ENCODE assay signal across 26 cellular contexts in genomic region chr7:6305330-6305729, GRCh38.
"Had no signal": no experiment of that assay in that cellular context is flagged by ENCODE, and none has a peak within 500 bp of the region (broad histone marks: within the 10 kb centered on the region; RNA-seq: fewer than 3 reads in every experiment).

No MANE protein-coding gene starts in this region.

- DNase-seq: dorsolateral prefrontal cortex; effector CD8-positive, alpha-beta T cell; endodermal cell; foreskin melanocyte; glutamatergic neuron; heart right ventricle; hippocampal formation; left cardiac atrium; left lung; naive thymus-derived CD8-positive, alpha-beta T cell; occipital lobe; ovary; psoas muscle; right cardiac atrium; stimulated activated CD4-positive, alpha-beta T cell treated with anti-CD3 and anti-CD28 coated beads, Interleukin-15, amount 100 ng/mL, for 24 hours; stimulated activated CD4-positive, alpha-beta T cell treated with anti-CD3 and anti-CD28 coated beads, Interleukin-2, amount 100 ng/mL, for 48 hours; stimulated activated naive B cell treated with anti-CD40 and anti-IgM and Interleukin-4, amounts not matched to agents 10 μg/mL and 1 μg/mL and 100 μg/mL, for 72 hours; transverse colon; upper lobe of right lung; uterus had no signal

- H3K4me1 ChIP-seq: esophagus muscularis mucosa, left lung, psoas muscle, suprapubic skin, transverse colon, upper lobe of right lung, uterus had no signal

- H3K36me3 ChIP-seq: esophagus muscularis mucosa, heart right ventricle, left lung, ovary, suprapubic skin, transverse colon, upper lobe of right lung, uterus had no signal

- H3K9me3 ChIP-seq: esophagus muscularis mucosa, heart right ventricle, left lung, ovary, psoas muscle, suprapubic skin, transverse colon, upper lobe of right lung, uterus had no signal

- ATAC-seq: heart right ventricle; left cardiac atrium; left lung; naive thymus-derived CD8-positive, alpha-beta T cell; psoas muscle; right cardiac atrium; stimulated activated naive B cell treated with anti-CD40 and anti-IgM and Interleukin-4, amounts not matched to agents 10 μg/mL and 1 μg/mL and 100 μg/mL, for 72 hours; upper lobe of right lung had no signal

- H3K4me3 ChIP-seq: dorsolateral prefrontal cortex, esophagus muscularis mucosa, heart right ventricle, left lung, ovary, psoas muscle, skin epidermis, suprapubic skin, transverse colon, upper lobe of right lung, uterus had no signal

- H3K27ac ChIP-seq: dorsolateral prefrontal cortex, esophagus muscularis mucosa, heart right ventricle, left lung, ovary, psoas muscle, skin epidermis, suprapubic skin, transverse colon, upper lobe of right lung, uterus had no signal

- FAIRE-seq: colon, endothelial cell of umbilical vein, islet of Langerhans had no signal

- H3K27me3 ChIP-seq: dorsolateral prefrontal cortex, esophagus muscularis mucosa, heart right ventricle, left lung, ovary, suprapubic skin, transverse colon, upper lobe of right lung, uterus had no signal
